8 cellular contexts compared by ENCODE assay signal in the genomic region with DNA sequence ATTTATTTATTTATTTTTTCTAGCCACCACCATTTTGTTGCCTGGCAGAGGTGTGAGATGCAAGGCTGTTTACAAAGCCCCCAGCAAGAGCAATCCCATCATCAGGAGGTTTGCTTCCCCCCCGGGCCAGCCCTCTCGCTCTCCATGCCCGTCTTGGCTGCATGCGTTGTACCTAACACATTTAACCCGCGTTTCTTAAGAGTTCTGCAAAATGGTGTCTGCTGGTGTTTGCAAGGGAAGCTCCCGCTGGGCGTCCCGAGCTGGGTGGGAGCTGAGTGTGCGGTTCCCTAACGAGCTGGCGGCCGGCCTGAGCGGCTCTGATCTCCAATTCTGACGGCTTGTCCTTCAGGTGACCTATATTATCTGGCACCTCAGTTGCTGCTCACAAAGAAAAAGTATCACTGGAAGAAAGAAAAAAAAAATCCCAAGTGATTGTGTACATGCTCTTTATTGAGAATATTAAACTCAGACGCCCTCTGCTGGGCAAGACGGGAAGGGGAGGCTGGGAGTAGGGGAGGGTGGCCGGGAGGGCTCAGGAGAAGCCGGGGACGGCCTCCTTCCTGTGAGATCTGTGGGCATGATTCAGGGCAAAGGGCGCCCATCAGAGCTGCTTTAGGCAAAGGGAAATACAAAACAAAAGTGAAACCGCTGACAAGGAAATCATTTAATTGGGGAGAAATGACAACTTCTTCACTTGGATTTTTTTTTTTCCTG.
A peak's percentile ranks its signal among the peaks of the same experiment; 100 is the strongest.
DNase-seq lines count a peak whose midpoint lies in the region; ATAC-seq and TF ChIP-seq lines count a peak whose summit lies in the region.

No MANE protein-coding gene starts in this region.

- peak overlapping the region; percentile 54 for H3K4me3 ChIP-seq in LNCaP clone FGC (ENCODE audit: low read depth, low read length)
- H3K4me3 ChIP-seq in foreskin fibroblast (ENCODE audit: low read depth in 1 of 2, low read length in 2 of 2) = peak overlapping the region; percentile 43 to 62
- peak overlapping the region; percentile 69 for H3K4me3 ChIP-seq in neuron (ENCODE audit: low read length)
- peak overlapping the region; percentile 89 to 99 for H3K4me3 ChIP-seq in stomach smooth muscle (ENCODE audit: low read length in 2 of 2)

- peak overlapping the region; percentile 80 for H3K27ac ChIP-seq in stomach smooth muscle (ENCODE audit: low read length)

- ATAC-seq in GM21619 (IDR thresholded peaks at IDR 0.05; ENCODE audit: unreplicated experiment) = peak; percentile 61

- H2AFZ ChIP-seq in neuron (ENCODE audit: low read depth, low read length) = peak overlapping the region; percentile 88

- H3K36me3 ChIP-seq in neuron (ENCODE audit: insufficient read depth, low read length) = no peaks in the 10 kb centered on the region
- no peaks in the 10 kb centered on the region for H3K36me3 ChIP-seq in stomach smooth muscle (ENCODE audit: control insufficient read depth in 2 of 2, insufficient read depth in 2 of 2, low read length in 2 of 2)

- H3K4me1 ChIP-seq in neuron (ENCODE audit: insufficient read depth, low read length) (peaks cover 27% of the 10 kb centered on the region), stomach smooth muscle (ENCODE audit: control insufficient read depth, insufficient read depth, low read length) (peaks cover 25% of the 10 kb centered on the region)

- TF ChIP-seq CTCF in LNCaP clone FGC (IDR thresholded peaks at IDR 0.05; ENCODE audit: control insufficient read depth, extremely low read depth, insufficient read depth) (peak; percentile 85), foreskin fibroblast (IDR thresholded peaks at IDR 0.05; ENCODE audit: low read depth, low read length) (peak; percentile 81)

- DNase-seq in DMS114 treated with DMSO at 0.1 percent for 48 hours (lab: John Stamatoyannopoulos, UW; ENCODE audit: unreplicated experiment) = peak; percentile 90
- peak; percentile 50 for DNase-seq in LNCaP clone FGC (ENCODE audit: low read depth)
- peak; percentile 70 for DNase-seq in SHP77 treated with DMSO at 0.1 percent for 48 hours (lab: John Stamatoyannopoulos, UW)
- peak; percentile 29 for DNase-seq in activated gamma-delta T cell (lab: John Stamatoyannopoulos, UW)
- peak; percentile 93 to 98 for DNase-seq in foreskin fibroblast

- H3K9me3 ChIP-seq in neuron (ENCODE audit: low read length) (peaks cover 3% of the 10 kb centered on the region), stomach smooth muscle (ENCODE audit: control insufficient read depth in 2 of 2, low read length in 2 of 2) (no peaks in the 10 kb centered on the region)

- H3K27me3 ChIP-seq in neuron (ENCODE audit: insufficient read depth, low read length) (no peaks in the 10 kb centered on the region), stomach smooth muscle (ENCODE audit: control insufficient read depth in 1 of 2, insufficient read depth in 2 of 2, low read length in 2 of 2) (no peaks in the 10 kb centered on the region)

- H3K9ac ChIP-seq in stomach smooth muscle (ENCODE audit: low read length in 2 of 2) = peak overlapping the region; percentile 81 to 86

Comparison
In these comparisons a context has a peak if more than half of its experiments do, and no peak if none do; other contexts are left out.
1. Peak in every context shown above with its lines: DNase-seq, ATAC-seq, H3K4me3 ChIP-seq and H3K27ac ChIP-seq.
2. DNase-seq: peak in every context shown above with its lines; median percentile 96 in foreskin fibroblast; 90 in DMS114 treated with DMSO at 0.1 percent for 48 hours; 70 in SHP77 treated with DMSO at 0.1 percent for 48 hours; 50 in LNCaP clone FGC; 29 in activated gamma-delta T cell.